ENCODE assay signal across 8 cellular contexts in the genomic region with DNA sequence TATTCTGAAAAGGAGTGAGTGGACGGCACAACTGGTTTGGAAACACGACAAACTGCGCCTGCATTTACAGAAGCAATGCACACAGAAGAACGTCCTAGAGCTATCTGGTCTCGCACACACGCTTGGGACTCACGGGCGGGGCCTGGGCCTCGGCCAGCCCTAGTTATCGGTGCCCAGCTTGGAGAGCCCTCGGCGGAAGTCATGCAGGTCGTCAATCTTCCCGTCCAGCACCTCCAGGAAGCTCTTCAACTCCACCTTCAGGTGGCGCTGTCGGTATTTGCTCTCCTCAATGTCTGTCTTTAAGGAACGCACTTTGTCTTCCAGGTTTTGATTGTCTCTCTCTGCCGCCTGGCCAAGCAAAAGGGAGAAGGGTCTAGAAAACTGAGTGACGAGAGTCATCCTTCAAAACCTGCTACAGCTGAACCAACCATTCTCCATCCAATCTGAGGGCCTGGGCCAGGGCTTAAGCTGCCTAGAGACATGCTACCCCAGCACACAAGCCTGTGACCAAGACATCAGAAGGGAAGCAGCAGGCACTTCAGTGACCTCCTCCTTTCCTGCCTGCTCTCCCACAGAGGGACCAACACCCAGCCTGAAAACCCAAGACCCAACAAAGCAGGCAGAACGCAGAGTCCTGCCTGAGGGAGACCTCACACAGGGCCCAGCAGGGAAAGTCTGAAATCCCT. TPM values are rescaled to one million over a fixed set of nuclear protein-coding genes. Genes with fewer than 3 reads are reported as not detected.
DNase-seq lines count a peak whose midpoint lies in the region; ATAC-seq and TF ChIP-seq lines count a peak whose summit lies in the region.

No MANE protein-coding gene starts in this region.

- H3K36me3 ChIP-seq in GM06990 (ENCODE audit: control insufficient read depth, insufficient read depth, low read length), result no peaks in the 10 kb centered on the region

- peak; percentile 34 for DNase-seq in GM06990 (ENCODE audit: extremely low read depth, insufficient read length)
- peak; percentile 97 for DNase-seq in HT-29 (ENCODE audit: low spot score)
- DNase-seq in OCI-M1 (lab: John Stamatoyannopoulos, UW), result peak; percentile 99
- peak; percentile 10 for DNase-seq in activated naive CD8-positive, alpha-beta T cell treated with anti-CD3 and anti-CD28 coated beads, Interleukin-2, amount 50 U/mL, for 16 hours (ENCODE audit: low read depth, low spot score)
- DNase-seq in left cardiac atrium, result peak; percentile 81
- peak; percentile 87 for DNase-seq in posterior vena cava (ENCODE audit: low spot score)

- no peak overlapping the region for H3K4me3 ChIP-seq in GM06990 (replicated peaks; ENCODE audit: low read depth, low read length)

- ATAC-seq in left cardiac atrium (peak; percentile 92), HG03025 (IDR thresholded peaks at IDR 0.05; ENCODE audit: low FRiP score, unreplicated experiment) (no peak), GM21447 (IDR thresholded peaks at IDR 0.05; ENCODE audit: unreplicated experiment) (no peak)

- TF ChIP-seq CTCF in GM06990 (IDR thresholded peaks at IDR 0.05; ENCODE audit: insufficient read depth, low read length, poor library complexity, severe bottlenecking), result peak; percentile 72

- no peaks in the 10 kb centered on the region; the same call in 1 of the 2 replicates for H3K27me3 ChIP-seq in GM06990 (replicated peaks; ENCODE audit: control insufficient read depth, insufficient read depth, low read length)

- intact Hi-C loops in left cardiac atrium (cut with DNase I) (loop anchor here (2.0 to 10.0 kb wide), 2 partner anchors 151 to 155 kb away; no protein-coding TSS in a partner anchor), posterior vena cava (cut with DNase I) (no loop called here)

RNA-seq across cellular contexts. Expression of gene WHAMM, which starts 40.3 kb away (rescaled TPM):
- total RNA-seq in HT-29 (2014; rRNA removed; shearing (Covaris generic)), result 5.2 and 6.4 TPM in 2 replicates
- total RNA-seq in left cardiac atrium (1 to 10 TPM; 6.3 to 7.2 TPM), posterior vena cava (1 to 10 TPM; 6.7 to 9.5 TPM)

RNA-seq across cellular contexts. Expression of gene FSD2, which starts 43.8 kb away (rescaled TPM):
- not detected in 2 replicates for total RNA-seq in HT-29 (2014; rRNA removed; shearing (Covaris generic))
- total RNA-seq in left cardiac atrium (10 to 100 TPM; 47.7 to 94.3 TPM), posterior vena cava (not detected)

Comparison
In these comparisons a context has a peak if more than half of its experiments do, and no peak if none do; other contexts are left out.
1. DNase-seq: peak in every context shown above with its lines; median percentile 99 in OCI-M1; 97 in HT-29; 87 in posterior vena cava; 81 in left cardiac atrium; 34 in GM06990; 10 in activated naive CD8-positive, alpha-beta T cell treated with anti-CD3 and anti-CD28 coated beads, Interleukin-2, amount 50 U/mL, for 16 hours.
2. ATAC-seq: peak in left cardiac atrium (2 of 2); none in HG03025 (single experiment) and GM21447 (single experiment).
3. RNA of gene FSD2, which starts 43.8 kb away (total RNA-seq): 47.7 to 94.3 TPM in left cardiac atrium; not detected in posterior vena cava and not detected in HT-29; every median in the first group is over 10 times any median in the second.
4. intact Hi-C loops: an anchor here in left cardiac atrium (2.0 to 10.0 kb wide); none called in posterior vena cava.